ENCODE assay signal across 9 cellular contexts in the genomic region with DNA sequence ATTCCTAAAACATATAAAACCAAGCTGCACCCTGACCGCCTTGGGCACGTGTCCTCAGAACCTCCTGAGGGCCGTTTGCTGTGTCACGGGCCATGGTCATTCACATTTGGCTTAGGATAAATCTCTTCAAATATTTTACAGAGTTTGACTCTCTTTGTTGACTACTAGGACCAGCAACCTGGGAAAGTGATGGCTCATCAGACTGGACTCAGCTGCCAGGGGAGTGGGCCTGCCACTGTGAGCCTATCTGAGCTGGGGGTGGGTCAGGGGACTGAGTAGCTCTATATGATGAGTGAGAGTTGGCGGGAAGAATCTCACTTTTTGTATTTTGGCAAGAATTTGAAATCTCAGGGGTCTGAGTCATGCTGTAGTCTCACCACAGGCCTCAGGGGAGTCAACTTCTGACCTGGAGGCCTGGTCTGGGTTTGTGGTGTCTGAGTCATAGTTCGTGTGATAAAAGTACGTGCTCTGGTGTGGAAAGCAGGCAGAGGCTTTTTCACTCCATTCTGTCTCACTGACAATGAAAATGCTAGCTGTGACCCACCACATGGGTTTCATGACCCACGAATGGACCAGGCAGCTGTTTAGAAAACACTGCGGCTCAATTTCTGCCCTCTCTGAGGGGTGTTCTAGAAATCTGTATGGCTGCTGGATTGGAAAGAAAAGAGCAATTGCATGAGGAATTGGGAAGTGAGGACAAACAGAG. TPM values are rescaled to one million over a fixed set of nuclear protein-coding genes. Genes with fewer than 3 reads are reported as not detected.
A peak's percentile ranks its signal among the peaks of the same experiment; 100 is the strongest.
DNase-seq lines count a peak whose midpoint lies in the region; ATAC-seq and TF ChIP-seq lines count a peak whose summit lies in the region.
"Had no signal": no experiment of that assay in that cellular context is flagged by ENCODE, and none has a peak within 500 bp of the region (broad histone marks: within the 10 kb centered on the region; RNA-seq: fewer than 3 reads in every experiment).

No MANE protein-coding gene starts in this region.

- H3K27ac Mint-ChIP-seq in IgD-negative memory B cell (peak overlapping the region; percentile 48 to 96 (median 86)), nephron progenitor cell (peak overlapping the region; percentile 50), type B pancreatic cell (peak overlapping the region; percentile 69)

- H3K36me3 Mint-ChIP-seq in IgD-negative memory B cell (no peaks in the 10 kb centered on the region), nephron progenitor cell (ENCODE audit: low read depth) (no peaks in the 10 kb centered on the region), type B pancreatic cell (no peaks in the 10 kb centered on the region)

- H3K9me3 Mint-ChIP-seq in IgD-negative memory B cell, result no peaks in the 10 kb centered on the region
- no peaks in the 10 kb centered on the region for H3K9me3 Mint-ChIP-seq in nephron progenitor cell
- no peaks in the 10 kb centered on the region for H3K9me3 Mint-ChIP-seq in type B pancreatic cell

- ATAC-seq in GM21737 (IDR thresholded peaks at IDR 0.05; ENCODE audit: unreplicated experiment), result peak; percentile 53

- H3K27me3 Mint-ChIP-seq in IgD-negative memory B cell (no peaks in the 10 kb centered on the region), nephron progenitor cell (ENCODE audit: low read depth, poor library complexity) (peaks cover 3% of the 10 kb centered on the region), type B pancreatic cell (peaks cover 11% of the 10 kb centered on the region)

- TF ChIP-seq CTCF in nephron progenitor cell (IDR thresholded peaks at IDR 0.05) (no peak), type B pancreatic cell (conservative IDR thresholded peaks at IDR 0.05) (no peak)

- H3K4me1 Mint-ChIP-seq in IgD-negative memory B cell (peaks cover 25 to 31% (median 26%) of the 10 kb centered on the region in 3 donors), nephron progenitor cell (peaks cover 23% of the 10 kb centered on the region), type B pancreatic cell (ENCODE audit: unreplicated experiment) (peaks cover 4% of the 10 kb centered on the region)

- H3K4me3 Mint-ChIP-seq in IgD-negative memory B cell (peak overlapping the region in 3 of 4 donors; percentile 0 to 64 (median 14)), nephron progenitor cell (no peak overlapping the region), type B pancreatic cell (peak overlapping the region; percentile 2)

- peak; percentile 99 for DNase-seq in Daoy (ENCODE audit: low read depth)
- DNase-seq in activated CD4-positive, alpha-beta T cell treated with anti-CD3 and anti-CD28 coated beads for 1 hour, result peak; percentile 56
- DNase-seq in dermis blood vessel endothelial cell, result peak; percentile 95
- no peak for DNase-seq in nephron progenitor cell
- DNase-seq in type B pancreatic cell (ENCODE audit: extremely low spot score, unreplicated experiment), result no peak
- no peak for DNase-seq in hypothalamus (lab: John Stamatoyannopoulos, UW)

RNA-seq across cellular contexts. Expression of a gene that starts 4.2 kb away (rescaled TPM):
- 47.3 and 50.8 TPM in 2 replicates for total RNA-seq in Daoy (2014; rRNA removed; shearing (Covaris generic))
- 6.2 TPM for polyA plus RNA-seq in IgD-negative memory B cell
- 13.2 and 30.3 TPM in 2 replicates for total RNA-seq in dermis blood vessel endothelial cell
- total RNA-seq in type B pancreatic cell (ENCODE audit: low replicate concordance), result 14.3 and 15.8 TPM in 2 replicates

RNA-seq across cellular contexts. Expression of a gene that starts 49.5 kb away (rescaled TPM):
- 0.91 and 0.95 TPM in 2 replicates for total RNA-seq in Daoy (2014; rRNA removed; shearing (Covaris generic))
- not detected for polyA plus RNA-seq in IgD-negative memory B cell
- not detected in 2 replicates for total RNA-seq in dermis blood vessel endothelial cell
- 0.36 and 1.5 TPM in 2 replicates for total RNA-seq in type B pancreatic cell (ENCODE audit: low replicate concordance)

RNA-seq across cellular contexts. Expression of a gene that starts 56.0 kb away (rescaled TPM):
- total RNA-seq in Daoy (2014; rRNA removed; shearing (Covaris generic)), result not detected in 2 replicates
- polyA plus RNA-seq in IgD-negative memory B cell, result not detected
- total RNA-seq in dermis blood vessel endothelial cell (not detected in 2 replicates), type B pancreatic cell (ENCODE audit: low replicate concordance) (not detected in 2 replicates)
- total RNA-seq: activated CD8-positive, alpha-beta memory T cell treated with anti-CD3 and anti-CD28 coated beads for 36 hours had no signal

Comparison
In these comparisons a context has a peak if more than half of its experiments do, and no peak if none do; other contexts are left out.
1. DNase-seq: peak in Daoy (single experiment), activated CD4-positive, alpha-beta T cell treated with anti-CD3 and anti-CD28 coated beads for 1 hour (single experiment) and dermis blood vessel endothelial cell (single experiment); none in nephron progenitor cell (single experiment), type B pancreatic cell (single experiment) and hypothalamus (0 of 51).
2. Peak in every context shown above with its lines, with median percentiles within 50 percentile points of each other: H3K27ac Mint-ChIP-seq.